In the genomic region with DNA sequence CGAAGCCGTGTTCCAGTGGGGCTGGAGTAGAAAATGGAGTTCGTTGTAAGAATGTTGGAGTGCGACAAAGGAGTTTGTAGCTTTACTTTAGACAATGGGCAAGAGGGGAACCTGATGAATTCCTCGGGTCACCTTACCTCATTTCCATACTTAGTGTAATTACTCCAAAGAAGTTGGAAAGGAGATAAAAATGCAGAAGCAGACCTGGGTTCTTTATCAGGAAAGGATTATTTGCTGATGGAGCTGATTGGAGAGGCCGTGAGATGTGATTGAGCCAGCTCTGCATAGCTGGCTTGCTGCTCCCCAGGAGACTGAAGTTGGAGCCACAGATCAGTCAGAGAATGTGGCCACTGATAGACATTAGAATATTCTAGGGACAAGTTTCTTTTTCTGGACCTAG, we compare ENCODE assay signal across 30 cellular contexts.
"Had no signal": no experiment of that assay in that cellular context is flagged by ENCODE, and none has a peak within 500 bp of the region (broad histone marks: within the 10 kb centered on the region; RNA-seq: fewer than 3 reads in every experiment).

No MANE protein-coding gene starts in this region.

- H3K27ac ChIP-seq: heart left ventricle, left ventricle myocardium inferior, neural progenitor cell, neutrophil, parathyroid adenoma, right atrium auricular region, skin epidermis, suprapubic skin, thoracic aorta, tibial artery, upper lobe of right lung had no signal

- H3K9me3 ChIP-seq: neutrophil, right atrium auricular region, suprapubic skin, thoracic aorta, tibial artery, upper lobe of right lung had no signal

- H3K27me3 Mint-ChIP-seq: naive thymus-derived CD8-positive, alpha-beta T cell; progenitor cell of endocrine pancreas; stimulated activated naive CD8-positive, alpha-beta T cell treated with anti-CD3 and anti-CD28 coated beads, Interleukin-15, Interleukin-2, amounts not matched to agents 100 ng/mL and 50 ng/mL, for 24 hours had no signal

- H3K79me2 ChIP-seq: parathyroid adenoma had no signal

- H3K4me2 ChIP-seq: neural progenitor cell had no signal

- H3K27me3 ChIP-seq: heart left ventricle, neural progenitor cell, neutrophil, right atrium auricular region, suprapubic skin, tibial artery, upper lobe of right lung had no signal

- H3K4me3 ChIP-seq: heart left ventricle, left ventricle myocardium inferior, lung, neural progenitor cell, right atrium auricular region, skin epidermis, suprapubic skin, thoracic aorta, tibial artery, upper lobe of right lung had no signal

- H3K27ac Mint-ChIP-seq: nephron; neural progenitor cell; progenitor cell of endocrine pancreas; stimulated activated naive CD8-positive, alpha-beta T cell treated with anti-CD3 and anti-CD28 coated beads, Interleukin-15, Interleukin-2, amounts not matched to agents 100 ng/mL and 50 ng/mL, for 24 hours had no signal

- H2AFZ ChIP-seq: neural progenitor cell, parathyroid adenoma had no signal

- H3K9me3 Mint-ChIP-seq: immature natural killer cell; naive thymus-derived CD8-positive, alpha-beta T cell had no signal

- FAIRE-seq: islet of Langerhans, kidney, urothelium cell line had no signal

- H3K36me3 ChIP-seq: heart left ventricle, left ventricle myocardium inferior, neural progenitor cell, neutrophil, right atrium auricular region, suprapubic skin, thoracic aorta, tibial artery, upper lobe of right lung had no signal

- ATAC-seq: heart left ventricle; left colon; naive thymus-derived CD8-positive, alpha-beta T cell; sciatic nerve; upper lobe of right lung had no signal

- H3K36me3 Mint-ChIP-seq: naive thymus-derived CD8-positive, alpha-beta T cell had no signal

- H3K4me1 Mint-ChIP-seq: nephron, neural progenitor cell had no signal

- DNase-seq: heart left ventricle; hypothalamus; immature natural killer cell; kidney; left colon; left ventricle myocardium inferior; naive thymus-derived CD8-positive, alpha-beta T cell; occipital lobe; stimulated activated CD4-positive, alpha-beta T cell treated with anti-CD3 and anti-CD28 coated beads, Interleukin-12 subunit alpha, Interleukin-12 subunit beta, amount 100 ng/mL, for 4 hours; stimulated activated CD4-positive, alpha-beta T cell treated with anti-CD3 and anti-CD28 coated beads, Interleukin-15, amount 100 ng/mL, for 24 hours; stimulated activated CD4-positive, alpha-beta T cell treated with anti-CD3 and anti-CD28 coated beads, Interleukin-2, amount 100 ng/mL, for 24 hours; stimulated activated CD4-positive, alpha-beta T cell treated with anti-CD3 and anti-CD28 coated beads, Interleukin-4, amount 100 ng/mL, for 1 hour; stimulated activated naive CD4-positive, alpha-beta T cell; tibial artery; trophoblast cell; upper lobe of right lung had no signal

- H3K4me3 Mint-ChIP-seq: immature natural killer cell; nephron; neural progenitor cell; stimulated activated naive CD8-positive, alpha-beta T cell treated with anti-CD3 and anti-CD28 coated beads, Interleukin-15, Interleukin-2, amounts not matched to agents 100 ng/mL and 50 ng/mL, for 24 hours had no signal

- H3K4me1 ChIP-seq: heart left ventricle, left ventricle myocardium inferior, neural progenitor cell, right atrium auricular region, suprapubic skin, tibial artery, upper lobe of right lung had no signal

- H3K9ac ChIP-seq: neural progenitor cell, parathyroid adenoma had no signal
